8 cellular contexts compared by ENCODE assay signal in genomic region chr9:4762108-4762888, GRCh38. TPM values are rescaled to one million over a fixed set of nuclear protein-coding genes. Genes with fewer than 3 reads are reported as not detected.
A peak's percentile ranks its signal among the peaks of the same experiment; 100 is the strongest.
DNase-seq lines count a peak whose midpoint lies in the region; ATAC-seq, FAIRE-seq and TF ChIP-seq lines count a peak whose summit lies in the region.

No MANE protein-coding gene starts in this region.

- no peak overlapping the region for H3K9ac ChIP-seq in keratinocyte (ENCODE audit: control insufficient read depth, extremely low read depth, insufficient read depth, low read length)

- FAIRE-seq in keratinocyte (lab: Jason Lieb, UNC) = peak; percentile 80

- H3K27ac ChIP-seq in caudate nucleus (ENCODE audit: low read depth, low read length) (no peak overlapping the region), keratinocyte (ENCODE audit: control insufficient read depth, insufficient read depth, low read length) (no peak overlapping the region)

- POLR2A ChIA-PET in WTC11 (lab: Charles Lee) = no interaction called here

- H3K4me1 ChIP-seq in keratinocyte (ENCODE audit: control insufficient read depth, extremely low read depth, insufficient read depth, low read length) = peaks cover 6% of the 10 kb centered on the region

- H3K9me1 ChIP-seq in keratinocyte (ENCODE audit: control insufficient read depth, extremely low read depth, insufficient read depth, low read length) = no peaks in the 10 kb centered on the region

- dilution Hi-C loops in keratinocyte (cut with MboI; ENCODE audit: extremely low pct_ligation_motif_present, low sequenced_read_pairs) = no loop called here

- no peaks in the 10 kb centered on the region for H3K79me2 ChIP-seq in keratinocyte (ENCODE audit: control insufficient read depth, insufficient read depth, low read length)

- ATAC-seq in HG02943 (IDR thresholded peaks at IDR 0.05; ENCODE audit: low read depth, unreplicated experiment) = peak; percentile 84
- ATAC-seq in WTC11 = peak; percentile 29

- H3K4me3 Mint-ChIP-seq in WTC11 = peak overlapping the region; percentile 56

- H3K4me1 Mint-ChIP-seq in WTC11 = peaks cover 15% of the 10 kb centered on the region

- TF ChIP-seq CTCF in WTC11 (IDR thresholded peaks at IDR 0.05) (peak; percentile 70), keratinocyte (optimal IDR thresholded peaks at IDR 0.05 in 1 of 3, IDR thresholded peaks at IDR 0.05 in 1 of 3, conservative IDR thresholded peaks at IDR 0.05 in 1 of 3; ENCODE audit: extremely low read depth in 1 of 3, insufficient read depth in 2 of 3, low read length in 3 of 3) (peak; percentile 67 to 95 (median 80))

- H3K9me3 ChIP-seq in keratinocyte (ENCODE audit: control insufficient read depth, low read depth, low read length) = no peaks in the 10 kb centered on the region

- no peaks in the 10 kb centered on the region for H3K9me3 Mint-ChIP-seq in WTC11

- H3K27me3 Mint-ChIP-seq in WTC11 (ENCODE audit: low read depth) = no peaks in the 10 kb centered on the region

- no peak overlapping the region for H3K4me3 ChIP-seq in keratinocyte (ENCODE audit: control insufficient read depth in 2 of 3, extremely low read depth in 1 of 3, insufficient read depth in 2 of 3, low read depth in 1 of 3, low read length in 3 of 3)

- no peak overlapping the region for H2AFZ ChIP-seq in keratinocyte (ENCODE audit: control insufficient read depth, low read length)

- no peaks in the 10 kb centered on the region for H4K20me1 ChIP-seq in keratinocyte (ENCODE audit: control insufficient read depth, extremely low read depth, insufficient read depth, low read length)

- DNase-seq in NOMO-1 (lab: John Stamatoyannopoulos, UW; ENCODE audit: unreplicated experiment in 2 of 2) = peak; percentile 64 to 73
- no peak for DNase-seq in NOMO-1 treated with dmso at 0.1 percent for 144 hours (lab: John Stamatoyannopoulos, UW; ENCODE audit: unreplicated experiment)
- peak; percentile 54 to 68 for DNase-seq in NCI-H1930 (lab: John Stamatoyannopoulos, UW)
- DNase-seq in WTC11 (ENCODE audit: low spot score) = peak; percentile 84
- DNase-seq in caudate nucleus (lab: John Stamatoyannopoulos, UW) = peak in 52 of 61 donors; percentile 2 to 80 (median 30)
- no peak for DNase-seq in keratinocyte (ENCODE audit: low read depth, low spot score)
- peak; percentile 52 to 69 for DNase-seq in stimulated activated CD4-positive, alpha-beta T cell treated with anti-CD3 and anti-CD28 coated beads, Interleukin-1b, Interleukin-23, amount 100 ng/mL, for 1 hour (ENCODE audit: low read depth in 2 of 2)

- no peaks in the 10 kb centered on the region for H3K36me3 Mint-ChIP-seq in WTC11

- H3K27me3 ChIP-seq in keratinocyte (ENCODE audit: control insufficient read depth, extremely low read depth, insufficient read depth, low read length) = no peaks in the 10 kb centered on the region

- H3K4me2 ChIP-seq in keratinocyte (ENCODE audit: control insufficient read depth, extremely low read depth, insufficient read depth, low read depth, low read length) = peak overlapping the region; percentile 64

- peak overlapping the region; percentile 46; the same call in 1 of the 2 replicates for H3K27ac Mint-ChIP-seq in WTC11

- no peaks in the 10 kb centered on the region for H3K36me3 ChIP-seq in keratinocyte (ENCODE audit: control insufficient read depth in 2 of 2, extremely low read depth in 1 of 2, insufficient read depth in 2 of 2, low read length in 2 of 2)

- CTCF ChIA-PET in WTC11 (lab: Charles Lee) = interaction anchor here (0.7 to 2.9 kb wide), 22 partner anchors 9 to 838 kb away, joined by 3 to 24 read pairs (median 4); partner anchors contain the start of genes CD274, JAK2, PLPP6 and RCL1

TF ChIP-seq in WTC11, 78 proteins besides CTCF, POLR2A, EP300 and RAD21:
- no peak for TF ChIP-seq ESRRA (CRISPR knock-in tag; IDR thresholded peaks at IDR 0.05; ENCODE audit: borderline replicate concordance)
- TF ChIP-seq GABPB1 (CRISPR knock-in tag; IDR thresholded peaks at IDR 0.05) = 0 out of 2 replicates have a peak, but pooled peaks have one; percentile 4

RNA-seq across cellular contexts. Expression of gene AK3, which starts 21.3 kb away (rescaled TPM):
- total RNA-seq in WTC11 (2021) = 28.5 to 30.2 TPM (median 29.1 TPM) in 3 replicates
- polyA plus RNA-seq in keratinocyte = 28.5 to 45.8 TPM (median 37.6 TPM) in 3 replicates
- 21.6 TPM for polyA plus RNA-seq in keratinocyte (2011; ENCODE audit: low read depth)
- 37.0 and 60.6 TPM in 2 replicates for polyA plus RNA-seq in keratinocyte (2011; cell fraction: cytosol; rRNA removed)
- polyA plus RNA-seq in keratinocyte (2011; cell fraction: nucleus; rRNA removed) = 21.2 and 22.8 TPM in 2 replicates
- polyA plus RNA-seq in keratinocyte (2012; ENCODE audit: low replicate concordance) = 32.1 and 40.5 TPM in 2 replicates
- 11.9 to 20.8 TPM (median 18.3 TPM) in 3 replicates for polyA minus RNA-seq in keratinocyte
- 66.0 TPM for polyA minus RNA-seq in keratinocyte (2011; cell fraction: cytosol; rRNA and poly(A)+ RNA removed)
- polyA minus RNA-seq in keratinocyte (2011; cell fraction: nucleus; rRNA and poly(A)+ RNA removed) = 12.0 and 17.7 TPM in 2 replicates

RNA-seq across cellular contexts. Expression of gene RCL1, which starts 30.4 kb away (rescaled TPM):
- 22.4 to 27.2 TPM (median 25.3 TPM) in 3 replicates for total RNA-seq in WTC11 (2021)
- 13.7 to 21.0 TPM (median 16.6 TPM) in 3 replicates for polyA plus RNA-seq in keratinocyte
- 21.1 TPM for polyA plus RNA-seq in keratinocyte (2011; ENCODE audit: low read depth)
- polyA plus RNA-seq in keratinocyte (2011; cell fraction: cytosol; rRNA removed) = 18.2 and 21.6 TPM in 2 replicates
- 29.8 and 32.5 TPM in 2 replicates for polyA plus RNA-seq in keratinocyte (2011; cell fraction: nucleus; rRNA removed)
- polyA plus RNA-seq in keratinocyte (2012; ENCODE audit: low replicate concordance) = 15.4 and 23.0 TPM in 2 replicates
- 20.6 to 25.4 TPM (median 22.2 TPM) in 3 replicates for polyA minus RNA-seq in keratinocyte
- 9.0 TPM for polyA minus RNA-seq in keratinocyte (2011; cell fraction: cytosol; rRNA and poly(A)+ RNA removed)
- 15.4 and 18.4 TPM in 2 replicates for polyA minus RNA-seq in keratinocyte (2011; cell fraction: nucleus; rRNA and poly(A)+ RNA removed)

Comparison
In these comparisons a context has a peak if more than half of its experiments do, and no peak if none do; other contexts are left out.
1. DNase-seq: peak in NOMO-1 (2 of 2), NCI-H1930 (2 of 2), WTC11 (single experiment), caudate nucleus (52 of 61) and stimulated activated CD4-positive, alpha-beta T cell treated with anti-CD3 and anti-CD28 coated beads, Interleukin-1b, Interleukin-23, amount 100 ng/mL, for 1 hour (2 of 2); none in NOMO-1 treated with dmso at 0.1 percent for 144 hours (single experiment) and keratinocyte (single experiment).